In the genomic region with DNA sequence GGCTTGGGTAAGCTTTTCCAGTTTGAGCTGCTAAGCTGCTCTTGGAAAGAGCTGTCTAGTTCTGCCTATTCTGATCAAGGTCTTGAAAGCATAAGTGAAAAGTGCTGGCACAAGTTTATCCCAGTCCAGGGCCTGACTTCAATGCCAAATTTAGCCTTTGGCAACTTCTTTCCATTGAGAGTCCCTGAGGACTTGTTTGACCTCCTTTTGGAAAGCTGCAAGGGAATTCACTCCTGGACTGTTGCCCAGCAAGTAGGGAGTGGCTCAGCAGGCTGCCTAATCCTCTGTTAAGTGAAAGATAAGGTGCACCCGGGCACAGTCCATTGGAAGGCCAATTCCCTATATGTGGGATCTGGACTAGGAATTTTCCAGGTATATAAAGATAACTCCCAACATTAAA, we compare ENCODE assay signal across 13 cellular contexts. TPM values are rescaled to one million over a fixed set of nuclear protein-coding genes. Genes with fewer than 3 reads are reported as not detected.
A peak's percentile ranks its signal among the peaks of the same experiment; 100 is the strongest.
DNase-seq lines count a peak whose midpoint lies in the region; ATAC-seq and FAIRE-seq lines count a peak whose summit lies in the region.
"Had no signal": no experiment of that assay in that cellular context is flagged by ENCODE, and none has a peak within 500 bp of the region (broad histone marks: within the 10 kb centered on the region; RNA-seq: fewer than 3 reads in every experiment).

No MANE protein-coding gene starts in this region.

- intact Hi-C loops in Right ventricle myocardium superior (cut with DNase I), result no loop called here

- H3K9me3 ChIP-seq in GM23248 (ENCODE audit: low read depth) (no peaks in the 10 kb centered on the region), SJCRH30 (replicated peaks) (no peaks in the 10 kb centered on the region), small intestine (ENCODE audit: control insufficient read depth, low read depth) (no peaks in the 10 kb centered on the region)
- H3K9me3 ChIP-seq: esophagus squamous epithelium had no signal

- H3K4me1 ChIP-seq in GM23248 (ENCODE audit: insufficient read depth), result 0 out of 2 replicates have a peak, but pooled peaks cover 5% of the 10 kb centered on the region
- H3K4me1 ChIP-seq in SJCRH30, result peaks cover 10% of the 10 kb centered on the region; the same call in 1 of the 2 replicates
- H3K4me1 ChIP-seq in small intestine (ENCODE audit: control insufficient read depth in 2 of 2, insufficient read depth in 1 of 2, low read depth in 1 of 2, low read length in 1 of 2), result peaks cover 0 to 6% of the 10 kb centered on the region in 2 donors

- no peaks in the 10 kb centered on the region for H3F3A ChIP-seq in GM23248 (ENCODE audit: insufficient read depth)

- no peaks in the 10 kb centered on the region for H3K4me1 Mint-ChIP-seq in activated naive CD8-positive, alpha-beta T cell treated with anti-CD3 and anti-CD28 coated beads, Interleukin-2, amount 50 U/mL, for 24 hours
- H3K4me1 Mint-ChIP-seq: stimulated activated memory B cell treated with anti-CD40 and anti-IgM and Interleukin-4, amounts not matched to agents 10 μg/mL and 1 μg/mL and 100 μg/mL, for 72 hours had no signal

- H3K27ac ChIP-seq in GM23248 (no peak overlapping the region), SJCRH30 (no peak overlapping the region), small intestine (ENCODE audit: low read depth in 1 of 2, low read length in 1 of 2) (no peak overlapping the region)
- H3K27ac ChIP-seq: esophagus squamous epithelium had no signal

- H3K27ac Mint-ChIP-seq in activated naive CD8-positive, alpha-beta T cell treated with anti-CD3 and anti-CD28 coated beads, Interleukin-2, amount 50 U/mL, for 24 hours, result no peak overlapping the region
- H3K27ac Mint-ChIP-seq: activated naive CD4-positive, alpha-beta T cell treated with anti-CD3 and anti-CD28 coated beads, Interleukin-2, amount 50 U/mL, for 72 hours; stimulated activated memory B cell treated with anti-CD40 and anti-IgM and Interleukin-4, amounts not matched to agents 10 μg/mL and 1 μg/mL and 100 μg/mL, for 72 hours had no signal

- no peaks in the 10 kb centered on the region for H3K9me2 ChIP-seq in GM23248 (ENCODE audit: insufficient read depth)

- no peak overlapping the region for H2AFZ ChIP-seq in GM23248

- H3K27me3 ChIP-seq in GM23248 (replicated peaks; ENCODE audit: insufficient read depth) (no peaks in the 10 kb centered on the region), SJCRH30 (no peaks in the 10 kb centered on the region), small intestine (ENCODE audit: control insufficient read depth in 2 of 2, insufficient read depth in 2 of 2, low read length in 2 of 2) (no peaks in the 10 kb centered on the region)

- no peaks in the 10 kb centered on the region for H4K20me1 ChIP-seq in GM23248 (ENCODE audit: insufficient read depth)

- H3K36me3 Mint-ChIP-seq in activated naive CD8-positive, alpha-beta T cell treated with anti-CD3 and anti-CD28 coated beads, Interleukin-2, amount 50 U/mL, for 24 hours (ENCODE audit: low read depth), result no peaks in the 10 kb centered on the region
- H3K36me3 Mint-ChIP-seq: activated naive CD4-positive, alpha-beta T cell treated with anti-CD3 and anti-CD28 coated beads, Interleukin-2, amount 50 U/mL, for 72 hours; stimulated activated memory B cell treated with anti-CD40 and anti-IgM and Interleukin-4, amounts not matched to agents 10 μg/mL and 1 μg/mL and 100 μg/mL, for 72 hours had no signal

- H3K4me3 ChIP-seq in GM23248 (no peak overlapping the region), SJCRH30 (no peak overlapping the region), small intestine (ENCODE audit: low read depth in 1 of 2, low read length in 2 of 2) (no peak overlapping the region)
- H3K4me3 ChIP-seq: esophagus squamous epithelium had no signal

- no peaks in the 10 kb centered on the region for H3K9me3 Mint-ChIP-seq in activated naive CD8-positive, alpha-beta T cell treated with anti-CD3 and anti-CD28 coated beads, Interleukin-2, amount 50 U/mL, for 24 hours
- H3K9me3 Mint-ChIP-seq: activated naive CD4-positive, alpha-beta T cell treated with anti-CD3 and anti-CD28 coated beads, Interleukin-2, amount 50 U/mL, for 72 hours; stimulated activated memory B cell treated with anti-CD40 and anti-IgM and Interleukin-4, amounts not matched to agents 10 μg/mL and 1 μg/mL and 100 μg/mL, for 72 hours had no signal

- no peak for FAIRE-seq in small intestine (lab: Jason Lieb, UNC)

- in situ Hi-C loops in GM23248 (cut with MboI), result no loop called here

- H3K4me2 ChIP-seq in GM23248 (ENCODE audit: unreplicated experiment), result no peak overlapping the region

- H3K36me3 ChIP-seq in GM23248 (ENCODE audit: low read depth) (no peaks in the 10 kb centered on the region), SJCRH30 (no peaks in the 10 kb centered on the region), small intestine (ENCODE audit: control insufficient read depth in 2 of 2, insufficient read depth in 2 of 2, low read length in 2 of 2) (no peaks in the 10 kb centered on the region)
- H3K36me3 ChIP-seq: esophagus squamous epithelium had no signal

- H3K27me3 Mint-ChIP-seq in activated naive CD8-positive, alpha-beta T cell treated with anti-CD3 and anti-CD28 coated beads, Interleukin-2, amount 50 U/mL, for 24 hours, result peaks cover 15% of the 10 kb centered on the region

- no peaks in the 10 kb centered on the region for H3K79me2 ChIP-seq in GM23248 (ENCODE audit: insufficient read depth)

- no peak overlapping the region for H3K9ac ChIP-seq in GM23248

- no peak overlapping the region for H3K4me3 Mint-ChIP-seq in activated naive CD8-positive, alpha-beta T cell treated with anti-CD3 and anti-CD28 coated beads, Interleukin-2, amount 50 U/mL, for 24 hours
- H3K4me3 Mint-ChIP-seq: stimulated activated memory B cell treated with anti-CD40 and anti-IgM and Interleukin-4, amounts not matched to agents 10 μg/mL and 1 μg/mL and 100 μg/mL, for 72 hours had no signal

- WGBS in GM23248 (ENCODE audit: low coverage in 1 of 2, low lambda C conversion rate in 2 of 2, missing lambda C conversion rate in 2 of 2), 2 experiments, result 39 to 47% methylated on average over 1 of the region's 1 CpG
- WGBS in small intestine, 3 donors, result 6 to 27% (median 25%) methylated on average over 1 of the region's 1 CpG

- ATAC-seq in Right ventricle myocardium superior (ENCODE audit: poor library complexity) (peak; percentile 89), HG03469 (IDR thresholded peaks at IDR 0.05; ENCODE audit: unreplicated experiment) (no peak)
- ATAC-seq in activated naive CD8-positive, alpha-beta T cell treated with anti-CD3 and anti-CD28 coated beads, Interleukin-2, amount 50 U/mL, for 24 hours, result no peak
- ATAC-seq: activated naive CD4-positive, alpha-beta T cell treated with anti-CD3 and anti-CD28 coated beads, Interleukin-2, amount 50 U/mL, for 72 hours; stimulated activated memory B cell treated with anti-CD40 and anti-IgM and Interleukin-4, amounts not matched to agents 10 μg/mL and 1 μg/mL and 100 μg/mL, for 72 hours had no signal

- peak; percentile 69 for DNase-seq in GM23248
- DNase-seq in SJCRH30, result peak; percentile 70 to 81
- peak; percentile 42 for DNase-seq in Right ventricle myocardium superior
- peak; percentile 94 for DNase-seq in small intestine
- no peak for DNase-seq in activated naive CD8-positive, alpha-beta T cell treated with anti-CD3 and anti-CD28 coated beads, Interleukin-2, amount 50 U/mL, for 24 hours
- no peak for DNase-seq in COLO668 (lab: John Stamatoyannopoulos, UW; ENCODE audit: unreplicated experiment)
- no peak for DNase-seq in NCI-H526 (lab: John Stamatoyannopoulos, UW)
- DNase-seq: esophagus squamous epithelium; MV-4-11; stimulated activated CD4-positive, alpha-beta T cell treated with anti-CD3 and anti-CD28 coated beads, Interleukin-12 subunit alpha, Interleukin-12 subunit beta, amount 100 ng/mL, for 4 hours had no signal

RNA-seq across cellular contexts. Expression of a gene that starts 16.0 kb away (rescaled TPM):
- 14.2 and 16.1 TPM in 2 replicates for total RNA-seq in GM23248 (2014; rRNA removed; shearing (Covaris generic))
- polyA plus RNA-seq in GM23248 (2016; fragmentation: Nextera tagmentation; extraction: Ambion mirVana) (13.0 and 13.7 TPM in 2 replicates), small intestine (1 to 10 TPM in 1 of 3 donors, under 1 TPM in 2; 0.22 to 3.7 (median 0.54) TPM)
- total RNA-seq in SJCRH30 (2014; rRNA removed; shearing (Covaris generic)), result 12.4 and 14.7 TPM in 2 replicates
- 6.4 TPM for total RNA-seq in Right ventricle myocardium superior

Comparison
In these comparisons a context has a peak if more than half of its experiments do, and no peak if none do; other contexts are left out.
1. DNase-seq: peak in GM23248 (single experiment), SJCRH30 (2 of 2), Right ventricle myocardium superior (single experiment) and small intestine (single experiment); none in activated naive CD8-positive, alpha-beta T cell treated with anti-CD3 and anti-CD28 coated beads, Interleukin-2, amount 50 U/mL, for 24 hours (single experiment), COLO668 (single experiment) and NCI-H526 (0 of 2).